Comparison of ENCODE assay signal across 8 cellular contexts in the genomic region with DNA sequence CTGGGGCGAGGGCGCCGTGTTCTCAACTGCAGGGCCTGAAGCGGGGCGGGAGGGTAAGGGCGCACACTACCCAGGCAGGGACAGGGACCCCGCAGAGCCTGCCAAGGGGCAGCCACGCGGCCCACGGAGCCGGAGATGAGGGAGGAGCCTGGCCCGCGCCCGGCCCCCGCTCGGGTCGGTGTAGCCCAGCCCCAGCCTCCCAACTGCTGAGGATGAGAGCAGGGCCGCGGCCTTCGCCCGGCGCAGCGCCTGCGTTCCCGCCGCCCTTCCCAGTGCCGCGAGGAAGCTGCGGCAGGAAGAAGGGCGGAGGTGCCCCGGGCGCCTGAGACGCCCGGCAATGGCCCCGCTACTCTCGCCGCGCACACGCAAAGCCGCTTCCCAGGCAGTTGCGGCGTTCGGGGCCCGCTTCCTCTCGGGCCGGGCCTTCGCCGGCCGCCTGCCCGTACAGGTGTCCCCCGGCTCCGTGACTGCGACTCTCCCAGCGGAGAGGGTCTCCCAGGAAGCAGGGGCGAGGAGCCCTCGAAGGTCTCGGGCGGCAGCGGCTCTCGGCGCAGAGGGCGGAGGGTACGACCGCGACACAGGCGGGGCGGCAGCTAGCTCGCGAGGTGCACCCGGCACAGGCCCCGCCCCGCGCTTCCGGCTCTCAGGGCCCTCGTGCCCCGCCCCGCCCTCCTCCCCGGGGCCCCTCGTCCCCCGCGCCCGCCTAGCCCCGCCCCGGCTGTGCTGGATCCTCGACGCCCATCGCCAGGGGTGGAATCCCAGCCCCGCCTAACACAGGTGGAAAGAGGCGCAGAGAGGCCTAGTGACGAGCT. TPM values are rescaled to one million over a fixed set of nuclear protein-coding genes. Genes with fewer than 3 reads are reported as not detected.
DNase-seq lines count a peak whose midpoint lies in the region; ATAC-seq and TF ChIP-seq lines count a peak whose summit lies in the region.

No MANE protein-coding gene starts in this region.

- DNase-seq in Calu3 (peak; percentile 92), NOMO-1 treated with DMSO at 0.1 percent for 48 hours (lab: John Stamatoyannopoulos, UW; ENCODE audit: unreplicated experiment) (peak; percentile 88), epithelial cell of prostate (ENCODE audit: low read depth, low spot score) (no peak), mucosa of gallbladder (ENCODE audit: low spot score) (peak; percentile 91)
- peak; percentile 93 for DNase-seq in activated CD8-positive, alpha-beta memory T cell treated with anti-CD3 and anti-CD28 coated beads, Interleukin-2, amount 50 U/mL, for 4 hours
- DNase-seq in stimulated activated CD8-positive, alpha-beta memory T cell treated with anti-CD3 and anti-CD28 coated beads, Interleukin-4, amount 100 ng/mL, for 48 hours = peak; percentile 94

- CTCF ChIA-PET in Calu3 (lab: Charles Lee) = interaction anchor here (0.5 to 1.4 kb wide), 4 partner anchors 10 to 74 kb away, joined by 3 to 5 read pairs (median 4); no protein-coding TSS in a partner anchor

- no peaks in the 10 kb centered on the region for H3K9me3 Mint-ChIP-seq in Calu3 (ENCODE audit: low read depth, unreplicated experiment)

- peak overlapping the region; percentile 92 for H3K27ac ChIP-seq in HUES48 (ENCODE audit: low read depth, low read length)
- peak overlapping the region; percentile 80 for H3K27ac ChIP-seq in epithelial cell of prostate

- no peak for TF ChIP-seq CTCF in Calu3 (IDR thresholded peaks at IDR 0.05; ENCODE audit: unreplicated experiment)

- H3K36me3 ChIP-seq in HUES48 (ENCODE audit: control insufficient read depth, insufficient read depth, low read length) = no peaks in the 10 kb centered on the region

- peak overlapping the region; percentile 93 for H3K9ac ChIP-seq in HUES48 (ENCODE audit: low read depth, low read length)

- H3K4me3 Mint-ChIP-seq in Calu3 (ENCODE audit: low read depth, unreplicated experiment) = peak overlapping the region; percentile 58

- no peaks in the 10 kb centered on the region for H3K27me3 Mint-ChIP-seq in Calu3 (ENCODE audit: unreplicated experiment)

- H3K4me3 ChIP-seq in HUES48 (ENCODE audit: low read depth, low read length) = peak overlapping the region; percentile 92

- no peaks in the 10 kb centered on the region for H3K9me3 ChIP-seq in HUES48 (ENCODE audit: control insufficient read depth, insufficient read depth, low read length)

- peaks cover 19% of the 10 kb centered on the region for H3K36me3 Mint-ChIP-seq in Calu3 (ENCODE audit: insufficient read depth, unreplicated experiment)

- intact Hi-C loops in Calu3 (cut with micrococcal nuclease; ENCODE audit: unreplicated experiment) = no loop called here

- H3K4me1 ChIP-seq in HUES48 (ENCODE audit: control insufficient read depth, insufficient read depth, low read length) = peaks cover 8% of the 10 kb centered on the region

- no peak overlapping the region for H3K27ac Mint-ChIP-seq in Calu3 (ENCODE audit: unreplicated experiment)

- H3K4me1 Mint-ChIP-seq in Calu3 (ENCODE audit: low read depth, unreplicated experiment) = peaks cover 10% of the 10 kb centered on the region

- no peaks in the 10 kb centered on the region for H3K27me3 ChIP-seq in HUES48 (ENCODE audit: control insufficient read depth, insufficient read depth, low read length)

- BruUV-seq in Calu3 (replicated peaks; lab: Mats Ljungman, UMichigan) = TSS peak; percentile 87

- peak; percentile 86 for ATAC-seq in GM21423 (IDR thresholded peaks at IDR 0.05; ENCODE audit: unreplicated experiment)

RNA-seq across cellular contexts. Expression of a gene that starts 24.8 kb away (rescaled TPM):
- 99.0 and 100.0 TPM in 2 replicates for total RNA-seq in Calu3 (2022)
- total RNA-seq in mucosa of gallbladder = 63.8 TPM

RNA-seq across cellular contexts. Expression of a gene that starts 54.7 kb away (rescaled TPM):
- total RNA-seq in Calu3 (2022) (2.5 and 4.3 TPM in 2 replicates), mucosa of gallbladder (149 TPM)

Comparison
In these comparisons a context has a peak if more than half of its experiments do, and no peak if none do; other contexts are left out.
1. RNA of a gene that starts 54.7 kb away (total RNA-seq): 149 TPM in mucosa of gallbladder (single experiment); 2.5 to 4.3 TPM in Calu3; every median in the first group is over 10 times any median in the second.